In genomic region chr3:48446043-48446424, GRCh38 we compare ENCODE assay signal across 1 cellular context.
TF ChIP-seq lines count a peak whose summit lies in the region.

No MANE protein-coding gene starts in this region.

TF ChIP-seq in K562, 482 proteins besides CTCF, POLR2A, EP300 and RAD21:
- TF ChIP-seq JUN (IDR thresholded peaks at IDR 0.05; ENCODE audit: borderline replicate concordance, low read depth, low read length) (0 out of 2 replicates have a peak, but pooled peaks have one; percentile 1), JUN (CRISPR knock-in tag; IDR thresholded peaks at IDR 0.05; ENCODE audit: borderline replicate concordance) (no peak), ZNF24 (IDR thresholded peaks at IDR 0.05) (no peak)
